Comparison of ENCODE assay signal across 35 cellular contexts in the genomic region with DNA sequence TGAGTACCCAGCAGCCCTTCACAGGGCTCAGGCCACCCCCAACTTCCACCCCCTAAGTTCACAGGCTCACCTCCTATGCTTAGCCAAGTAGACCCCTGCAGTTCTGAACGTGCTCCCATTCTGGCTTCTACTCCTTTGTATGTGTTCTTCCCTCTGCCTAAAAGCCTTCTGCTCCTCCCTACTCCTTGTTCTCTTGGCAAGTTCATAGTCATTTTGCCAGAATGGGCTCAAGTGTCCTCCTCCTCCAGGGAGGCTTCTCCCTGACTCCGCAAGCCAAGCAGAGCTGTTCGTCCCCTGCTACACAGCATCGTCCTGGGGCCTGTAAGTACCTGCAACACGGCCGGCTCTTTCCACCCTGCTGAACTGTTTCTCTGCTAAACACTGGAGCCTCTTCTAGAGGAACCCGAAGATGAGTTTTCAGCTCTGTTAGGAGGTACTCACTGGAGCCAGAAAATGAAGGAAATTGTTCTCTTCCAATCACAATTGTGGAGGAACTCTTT. TPM values are rescaled to one million over a fixed set of nuclear protein-coding genes. Genes with fewer than 3 reads are reported as not detected.
"Had no signal": no experiment of that assay in that cellular context is flagged by ENCODE, and none has a peak within 500 bp of the region (broad histone marks: within the 10 kb centered on the region; RNA-seq: fewer than 3 reads in every experiment).

No MANE protein-coding gene starts in this region.

- H3K9me3 Mint-ChIP-seq: nephron; stimulated activated naive CD8-positive, alpha-beta T cell treated with anti-CD3 and anti-CD28 coated beads, Interleukin-15, amount 100 ng/mL, for 72 hours had no signal

- H3K4me3 Mint-ChIP-seq: nephron; stimulated activated naive CD8-positive, alpha-beta T cell treated with anti-CD3 and anti-CD28 coated beads, Interleukin-15, amount 100 ng/mL, for 72 hours had no signal

- FAIRE-seq: colon, endothelial cell of umbilical vein, islet of Langerhans, pancreas had no signal

- H3K9me3 ChIP-seq: esophagus squamous epithelium, heart right ventricle, left lung, pancreas, suprapubic skin, transverse colon, upper lobe of right lung, vagina had no signal

- H3K36me3 ChIP-seq: esophagus squamous epithelium, heart right ventricle, left lung, pancreas, suprapubic skin, transverse colon, upper lobe of right lung, vagina had no signal

- H3K4me1 ChIP-seq: esophagus squamous epithelium, left lung, pancreas, suprapubic skin, transverse colon, upper lobe of right lung, vagina had no signal

- H3K27ac Mint-ChIP-seq: stimulated activated naive CD8-positive, alpha-beta T cell treated with anti-CD3 and anti-CD28 coated beads, Interleukin-15, amount 100 ng/mL, for 72 hours had no signal

- H3K27ac ChIP-seq: esophagus squamous epithelium, heart right ventricle, left lung, pancreas, suprapubic skin, transverse colon, upper lobe of right lung, vagina had no signal

- ATAC-seq: left lung; stimulated activated naive CD8-positive, alpha-beta T cell treated with anti-CD3 and anti-CD28 coated beads, Interleukin-15, amount 100 ng/mL, for 72 hours; upper lobe of right lung had no signal

- H3K27me3 ChIP-seq: esophagus squamous epithelium, heart right ventricle, left lung, pancreas, suprapubic skin, transverse colon, upper lobe of right lung, vagina had no signal

- H3K4me1 Mint-ChIP-seq: stimulated activated naive CD8-positive, alpha-beta T cell treated with anti-CD3 and anti-CD28 coated beads, Interleukin-15, amount 100 ng/mL, for 72 hours had no signal

- H3K4me2 ChIP-seq: smooth muscle cell had no signal

- DNase-seq: effector CD8-positive, alpha-beta T cell; esophagus squamous epithelium; foreskin melanocyte; glutamatergic neuron; hippocampal formation; left cardiac atrium; left lung; occipital lobe; pancreas; stimulated activated CD4-positive, alpha-beta T cell treated with anti-CD3 and anti-CD28 coated beads, Interleukin-12 subunit alpha, Interleukin-12 subunit beta, amount 100 ng/mL, for 4 hours; stimulated activated CD4-positive, alpha-beta T cell treated with anti-CD3 and anti-CD28 coated beads, Interleukin-1b, Interleukin-23, amount 100 ng/mL, for 48 hours; stimulated activated CD4-positive, alpha-beta T cell treated with anti-CD3 and anti-CD28 coated beads, Interleukin-4, amount 100 ng/mL, for 1 hour; stimulated activated CD8-positive, alpha-beta memory T cell treated with anti-CD3 and anti-CD28 coated beads, Interleukin-4, amount 100 ng/mL, for 48 hours; stimulated activated naive CD4-positive, alpha-beta T cell; stimulated activated naive CD8-positive, alpha-beta T cell treated with anti-CD3 and anti-CD28 coated beads, Interleukin-15, amount 100 ng/mL, for 72 hours; transverse colon; upper lobe of right lung had no signal

- H3K4me3 ChIP-seq: esophagus squamous epithelium, heart right ventricle, left lung, pancreas, smooth muscle cell, suprapubic skin, transverse colon, upper lobe of right lung, vagina had no signal

RNA-seq across cellular contexts. Expression of a gene that starts 14.6 kb away (rescaled TPM):
- total RNA-seq: cerebellum, endothelial cell of umbilical vein, epithelial cell of proximal tubule, esophagus squamous epithelium, heart right ventricle, kidney epithelial cell, left cardiac atrium, left lung, lower leg skin, lung microvascular endothelial cell, mesenteric fat pad, myocyte, occipital lobe, pancreas, posterior vena cava, sciatic nerve, smooth muscle cell, suprapubic skin, transverse colon, upper lobe of right lung, vagina had no signal
- polyA plus RNA-seq: endothelial cell of umbilical vein, heart right ventricle, pancreas, smooth muscle cell, thymus had no signal

RNA-seq across cellular contexts. Expression of a gene that starts 31.2 kb away (rescaled TPM):
- total RNA-seq: endothelial cell of umbilical vein, epithelial cell of proximal tubule, heart right ventricle, lung microvascular endothelial cell, mesenteric fat pad, myocyte, posterior vena cava, sciatic nerve, transverse colon, vagina had no signal
- polyA plus RNA-seq: endothelial cell of umbilical vein, heart right ventricle had no signal
